Comparison of ENCODE assay signal across 17 cellular contexts in the genomic region with DNA sequence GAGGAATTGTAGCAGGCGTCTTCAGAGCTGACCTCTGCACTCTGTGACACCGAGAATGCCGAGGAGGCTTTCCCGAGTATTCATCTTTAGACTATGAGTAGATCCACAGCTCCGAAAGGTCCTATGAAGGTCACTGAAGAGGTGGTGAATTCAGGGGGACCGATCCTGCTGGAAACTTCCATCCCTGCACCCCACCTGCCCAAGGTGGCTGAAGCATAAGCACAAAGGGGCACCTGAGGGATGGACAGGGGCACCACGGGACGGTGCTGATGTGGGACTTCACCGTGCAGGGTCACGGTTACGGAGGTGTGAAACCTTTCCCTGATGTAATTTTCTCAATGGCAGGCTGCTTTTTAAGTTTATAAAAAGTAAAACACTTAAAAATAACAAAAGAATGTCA. TPM values are rescaled to one million over a fixed set of nuclear protein-coding genes. Genes with fewer than 3 reads are reported as not detected.
DNase-seq lines count a peak whose midpoint lies in the region; ATAC-seq, FAIRE-seq and TF ChIP-seq lines count a peak whose summit lies in the region.
"Had no signal": no experiment of that assay in that cellular context is flagged by ENCODE, and none has a peak within 500 bp of the region (broad histone marks: within the 10 kb centered on the region; RNA-seq: fewer than 3 reads in every experiment).

No MANE protein-coding gene starts in this region.

- no peaks in the 10 kb centered on the region for H3K79me2 ChIP-seq in OCI-LY7 (ENCODE audit: insufficient read depth, low read depth, low read length)
- H3K79me2 ChIP-seq in K562 (ENCODE audit: control insufficient read depth, insufficient read depth, low read length), result 0 out of 3 replicates have a peak, but pooled peaks cover 3% of the 10 kb centered on the region
- peaks cover 31% of the 10 kb centered on the region for H3K79me2 ChIP-seq in osteoblast (ENCODE audit: insufficient read depth, low read length)

- CTCF ChIA-PET in activated naive CD4-positive, alpha-beta T cell treated with anti-CD3 and anti-CD28 coated beads, Interleukin-2, amount 10 ng/mL, durations not matched to agents 7 days and 5 days (lab: Charles Lee), result interaction anchor here (0.8 to 7.3 kb wide), 7 partner anchors 11 to 107 kb away, joined by 3 to 46 read pairs (median 13); a partner anchor contains a TSS
- CTCF ChIA-PET in OCI-LY7 (lab: Charles Lee; ENCODE audit: unreplicated experiment), result no interaction called here
- CTCF ChIA-PET in K562 (lab: Yijun Ruan, JAX; ENCODE audit: low intra/inter-chr PET ratio), result interaction anchor here (0.5 to 3.9 kb wide), 2 partner anchors 71 to 108 kb away, joined by 3 to 30 read pairs; no protein-coding TSS in a partner anchor

- H3K4me1 ChIP-seq in OCI-LY7 (ENCODE audit: insufficient read depth, low read length, poor library complexity, severe bottlenecking), result peaks cover 15% of the 10 kb centered on the region
- peaks cover 6 to 10% of the 10 kb centered on the region in 2 experiments for H3K4me1 ChIP-seq in K562 (replicated peaks in 1 of 2; ENCODE audit: control insufficient read depth in 2 of 2, insufficient read depth in 2 of 2, low read length in 2 of 2)
- peaks cover 22% of the 10 kb centered on the region for H3K4me1 ChIP-seq in osteoblast (ENCODE audit: insufficient read depth, low read length)

- no peak overlapping the region for H3K4me3 Mint-ChIP-seq in activated naive CD4-positive, alpha-beta T cell treated with anti-CD3 and anti-CD28 coated beads, Interleukin-2, amount 10 ng/mL, durations not matched to agents 7 days and 5 days

- H3K4me3 ChIP-seq in OCI-LY7 (ENCODE audit: low read depth, low read length, poor library complexity, severe bottlenecking) (no peak overlapping the region), K562 (no peak overlapping the region), osteoblast (ENCODE audit: insufficient read depth, low read length) (no peak overlapping the region)

- H3K27ac ChIP-seq in OCI-LY7 (ENCODE audit: low read depth, low read length, poor library complexity, severe bottlenecking) (no peak overlapping the region), K562 (ENCODE audit: extremely low read depth, low read depth, low read length) (no peak overlapping the region), osteoblast (ENCODE audit: low read depth, low read length) (no peak overlapping the region)

- H4K20me1 ChIP-seq in OCI-LY7 (ENCODE audit: insufficient read depth, low read length) (no peaks in the 10 kb centered on the region), K562 (replicated peaks; ENCODE audit: control insufficient read depth, insufficient read depth, low read length) (peaks cover 13% of the 10 kb centered on the region), osteoblast (ENCODE audit: insufficient read depth, low read length) (peaks cover 43% of the 10 kb centered on the region)

- H3K9me3 ChIP-seq in OCI-LY7 (ENCODE audit: low read length) (no peaks in the 10 kb centered on the region), K562 (replicated peaks; ENCODE audit: control insufficient read depth, insufficient read depth, low read depth, low read length) (no peaks in the 10 kb centered on the region), osteoblast (ENCODE audit: low read depth, low read length) (no peaks in the 10 kb centered on the region)

- peaks cover 43% of the 10 kb centered on the region for H3K4me1 Mint-ChIP-seq in activated naive CD4-positive, alpha-beta T cell treated with anti-CD3 and anti-CD28 coated beads, Interleukin-2, amount 10 ng/mL, durations not matched to agents 7 days and 5 days

- TF ChIP-seq RAD21 in K562 (CRISPR knock-in tag; conservative IDR thresholded peaks at IDR 0.05 in 1 of 2, IDR thresholded peaks at IDR 0.05 in 1 of 2), result no peak

- H3K9me1 ChIP-seq in K562 (ENCODE audit: control insufficient read depth, insufficient read depth, low read length), result peaks cover 1% of the 10 kb centered on the region

- TF ChIP-seq EP300 in K562 (IDR thresholded peaks at IDR 0.05; ENCODE audit: low read length), result no peak

- H3K27me3 ChIP-seq in K562 (ENCODE audit: control insufficient read depth in 2 of 2, insufficient read depth in 2 of 2, low read length in 2 of 2) (no peaks in the 10 kb centered on the region), osteoblast (ENCODE audit: insufficient read depth, low read length) (no peaks in the 10 kb centered on the region)

- ATAC-seq in K562 (no peak), HG03045 (IDR thresholded peaks at IDR 0.05; ENCODE audit: unreplicated experiment) (no peak)

- peaks cover 4% of the 10 kb centered on the region for H3K27me3 Mint-ChIP-seq in activated naive CD4-positive, alpha-beta T cell treated with anti-CD3 and anti-CD28 coated beads, Interleukin-2, amount 10 ng/mL, durations not matched to agents 7 days and 5 days

- H2AFZ ChIP-seq in OCI-LY7 (ENCODE audit: low read length) (no peak overlapping the region), K562 (ENCODE audit: low read depth, low read length) (no peak overlapping the region), osteoblast (ENCODE audit: low read length) (no peak overlapping the region)

- no peaks in the 10 kb centered on the region for H3K9me3 Mint-ChIP-seq in activated naive CD4-positive, alpha-beta T cell treated with anti-CD3 and anti-CD28 coated beads, Interleukin-2, amount 10 ng/mL, durations not matched to agents 7 days and 5 days

- H3K9me2 ChIP-seq in OCI-LY7 (ENCODE audit: insufficient read depth, low read length), result no peaks in the 10 kb centered on the region

- POLR2A ChIA-PET in OCI-LY7 (lab: Charles Lee), result no interaction called here
- POLR2A ChIA-PET in K562 (lab: Yijun Ruan, JAX), result interaction anchor here (0.9 to 4.6 kb wide), 5 partner anchors 10 to 80 kb away, joined by 3 to 21 read pairs (median 4); a partner anchor contains a TSS

- H3K36me3 ChIP-seq in OCI-LY7 (ENCODE audit: insufficient read depth, low read length) (peaks cover 71% of the 10 kb centered on the region), K562 (ENCODE audit: control insufficient read depth, insufficient read depth, low read length) (peaks cover 69% of the 10 kb centered on the region), osteoblast (ENCODE audit: insufficient read depth, low read length) (peaks cover 59% of the 10 kb centered on the region)

- peaks cover 54% of the 10 kb centered on the region for H3K36me3 Mint-ChIP-seq in activated naive CD4-positive, alpha-beta T cell treated with anti-CD3 and anti-CD28 coated beads, Interleukin-2, amount 10 ng/mL, durations not matched to agents 7 days and 5 days

- peak overlapping the region; percentile 42 for H3K27ac Mint-ChIP-seq in activated naive CD4-positive, alpha-beta T cell treated with anti-CD3 and anti-CD28 coated beads, Interleukin-2, amount 10 ng/mL, durations not matched to agents 7 days and 5 days

- no peak overlapping the region for H3K4me2 ChIP-seq in OCI-LY7 (ENCODE audit: low read length)
- no peak overlapping the region for H3K4me2 ChIP-seq in K562 (ENCODE audit: insufficient read depth, low read length)
- H3K4me2 ChIP-seq in osteoblast (ENCODE audit: insufficient read depth, low read length), result no peak overlapping the region

- no peak for TF ChIP-seq POLR2A in K562 (conservative IDR thresholded peaks at IDR 0.05)

- FAIRE-seq in K562 (lab: Jason Lieb, UNC), result no peak
- FAIRE-seq: D721Med, G401.6 had no signal

- no peak for DNase-seq in activated naive CD4-positive, alpha-beta T cell treated with anti-CD3 and anti-CD28 coated beads, Interleukin-2, amount 10 ng/mL, durations not matched to agents 7 days and 5 days
- DNase-seq in activated naive CD4-positive, alpha-beta T cell treated with Interleukin-2 at 50 U/mL for 16 hours, result no peak
- DNase-seq in OCI-LY7 (ENCODE audit: low spot score), result no peak
- DNase-seq in K562 (ENCODE audit: extremely low read depth in 1 of 4, low spot score in 3 of 4), result no peak
- DNase-seq in posterior vena cava (ENCODE audit: low spot score), result peak; percentile 69
- no peak for DNase-seq in NCI-H2107 (lab: John Stamatoyannopoulos, UW)
- DNase-seq in osteoblast (ENCODE audit: insufficient read length, low spot score, missing footprints), result no peak
- DNase-seq: AML-193, DMS79 treated with DMSO at 0.1 percent for 48 hours, GOT3, Karpas-422, NCI-H1417, NCI-H1930, NCI-H510A had no signal

- 96% methylated on average over 11 of the region's 11 CpGs for WGBS in K562 (ENCODE audit: insufficient coverage, low coverage, missing lambda C conversion rate)

- TF ChIP-seq CTCF in OCI-LY7 (conservative IDR thresholded peaks at IDR 0.05; ENCODE audit: low read length) (no peak), K562 (IDR thresholded peaks at IDR 0.05 in 2 of 3, conservative IDR thresholded peaks at IDR 0.05 in 1 of 3; ENCODE audit: insufficient read depth in 2 of 3, low read depth in 1 of 3, low read length in 3 of 3) (no peak), osteoblast (IDR thresholded peaks at IDR 0.05; ENCODE audit: extremely low read depth, low read depth, low read length) (no peak)

- BruUV-seq in OCI-LY7 (replicated peaks; lab: Mats Ljungman, UMichigan), result TSS peak; percentile 26
- BruUV-seq in K562 (replicated peaks; lab: Mats Ljungman, UMichigan), result TSS peak; percentile 24

- H3K9ac ChIP-seq in K562 (ENCODE audit: insufficient read depth in 1 of 2, low read depth in 2 of 2, low read length in 2 of 2), result no peak overlapping the region

- in situ Hi-C loops in K562 (cut with MboI), result no loop called here

- intact Hi-C loops in OCI-LY7 (cut with micrococcal nuclease; ENCODE audit: unreplicated experiment) (loop anchor here (2.0 kb wide), 2 partner anchors 37 to 79 kb away; a partner anchor contains a TSS), K562 (cut with micrococcal nuclease) (loop anchor here (2.0 to 5.0 kb wide), 2 partner anchors 79 to 105 kb away; a partner anchor contains a TSS), posterior vena cava (cut with DNase I) (no loop called here)

RNA-seq across cellular contexts. Expression of a gene that starts 24.4 kb away (rescaled TPM):
- 65.1 and 69.2 TPM in 2 replicates for total RNA-seq in OCI-LY7 (2014; rRNA removed; shearing (Covaris generic))
- 70.6 and 79.0 TPM in 2 replicates for total RNA-seq in OCI-LY7 (2022)
- 117 and 149 TPM in 2 replicates for total RNA-seq in K562 (2011; cell fraction: chromatin; rRNA removed; ENCODE audit: low replicate concordance)
- total RNA-seq in K562 (2011; cell fraction: nucleolus; rRNA removed), result 70.2 and 72.0 TPM in 2 replicates
- 82.5 and 92.1 TPM in 2 replicates for total RNA-seq in K562 (2011; cell fraction: nucleoplasm; rRNA removed)
- total RNA-seq in K562 (2014; rRNA removed), result 31.2 and 36.7 TPM in 2 replicates
- 22.2 and 23.4 TPM in 2 replicates for total RNA-seq in K562 (2014; rRNA removed; fragmentation: Illumina TruSeq; extraction: Trizol)
- 26.8 and 27.1 TPM in 2 replicates for total RNA-seq in K562 (2015; rRNA removed; fragmentation: Illumina TruSeq; extraction: Trizol)
- 38.2 and 43.6 TPM in 2 replicates for total RNA-seq in K562 (2021)
- polyA plus RNA-seq in K562 (2011; rRNA removed), result 40.5 and 50.2 TPM in 2 replicates
- 31.2 and 58.5 TPM in 2 replicates for polyA plus RNA-seq in K562 (2011; cell fraction: cytosol; rRNA removed)
- 256 and 286 TPM in 2 replicates for polyA plus RNA-seq in K562 (2011; cell fraction: nucleus; rRNA removed)
- 23.7 and 36.2 TPM in 2 replicates for polyA plus RNA-seq in K562 (2012)
- 37.4 and 37.9 TPM in 2 replicates for polyA plus RNA-seq in K562 (2014; fragmentation: Illumina TruSeq; extraction: Trizol)
- 1 to 10 TPM; 4.4 to 4.8 TPM for polyA plus RNA-seq in K562 (2014; fragmentation: Nextera tagmentation; extraction: Ambion mirVana)
- polyA plus RNA-seq in K562 (2014; rRNA removed), result 44.3 and 46.8 TPM in 2 replicates
- 32.2 and 34.2 TPM in 2 replicates for polyA minus RNA-seq in K562 (2011; rRNA and poly(A)+ RNA removed)
- 13.9 and 15.7 TPM in 2 replicates for polyA minus RNA-seq in K562 (2011; cell fraction: cytosol; rRNA and poly(A)+ RNA removed)
- polyA minus RNA-seq in K562 (2011; cell fraction: nucleus; rRNA and poly(A)+ RNA removed), result 35.7 and 49.3 TPM in 2 replicates
- 10 to 100 TPM; 38.5 to 44.1 TPM for total RNA-seq in posterior vena cava
- total RNA-seq in osteoblast, result 44.8 and 46.3 TPM in 2 replicates

RNA-seq across cellular contexts. Expression of a gene that starts 36.1 kb away (rescaled TPM):
- 28.7 and 29.2 TPM in 2 replicates for total RNA-seq in OCI-LY7 (2014; rRNA removed; shearing (Covaris generic))
- total RNA-seq in OCI-LY7 (2022) (46.1 and 47.7 TPM in 2 replicates), K562 (2014; rRNA removed) (22.2 and 26.0 TPM in 2 replicates), K562 (2014; rRNA removed; fragmentation: Illumina TruSeq; extraction: Trizol) (21.8 and 23.4 TPM in 2 replicates), K562 (2015; rRNA removed; fragmentation: Illumina TruSeq; extraction: Trizol) (22.4 and 23.0 TPM in 2 replicates), K562 (2021) (29.0 and 31.6 TPM in 2 replicates), posterior vena cava (10 to 100 TPM; 14.9 to 20.0 TPM), osteoblast (34.4 and 37.1 TPM in 2 replicates)
- 26.6 and 28.0 TPM in 2 replicates for total RNA-seq in K562 (2011; cell fraction: chromatin; rRNA removed; ENCODE audit: low replicate concordance)
- total RNA-seq in K562 (2011; cell fraction: nucleolus; rRNA removed), result 15.2 and 19.5 TPM in 2 replicates
- total RNA-seq in K562 (2011; cell fraction: nucleoplasm; rRNA removed), result 23.8 and 32.1 TPM in 2 replicates
- polyA plus RNA-seq in K562 (2011; rRNA removed) (24.6 and 26.3 TPM in 2 replicates), K562 (2014; fragmentation: Illumina TruSeq; extraction: Trizol) (22.2 TPM in 2 replicates), K562 (2014; fragmentation: Nextera tagmentation; extraction: Ambion mirVana) (10 to 100 TPM in 1 of 2 experiments, 1 to 10 TPM in 1; 7.5 to 12.9 TPM), K562 (2014; rRNA removed) (24.9 and 25.7 TPM in 2 replicates)
- 20.8 and 25.4 TPM in 2 replicates for polyA plus RNA-seq in K562 (2011; cell fraction: cytosol; rRNA removed)
- 19.8 and 21.7 TPM in 2 replicates for polyA plus RNA-seq in K562 (2011; cell fraction: nucleus; rRNA removed)
- polyA plus RNA-seq in K562 (2012), result 21.3 and 23.2 TPM in 2 replicates
- polyA minus RNA-seq in K562 (2011; rRNA and poly(A)+ RNA removed), result 31.4 and 32.6 TPM in 2 replicates
- polyA minus RNA-seq in K562 (2011; cell fraction: cytosol; rRNA and poly(A)+ RNA removed), result 15.6 and 17.0 TPM in 2 replicates
- polyA minus RNA-seq in K562 (2011; cell fraction: nucleus; rRNA and poly(A)+ RNA removed), result 6.1 and 10.0 TPM in 2 replicates

RNA-seq across cellular contexts. Expression of a gene that starts 40.3 kb away (rescaled TPM):
- total RNA-seq in OCI-LY7 (2014; rRNA removed; shearing (Covaris generic)), result 9.5 and 10.0 TPM in 2 replicates
- total RNA-seq in OCI-LY7 (2022) (8.7 and 9.2 TPM in 2 replicates), K562 (2014; rRNA removed) (11.1 and 11.2 TPM in 2 replicates), K562 (2014; rRNA removed; fragmentation: Illumina TruSeq; extraction: Trizol) (7.4 and 7.9 TPM in 2 replicates), K562 (2015; rRNA removed; fragmentation: Illumina TruSeq; extraction: Trizol) (9.2 and 10.2 TPM in 2 replicates), K562 (2021) (11.1 and 12.6 TPM in 2 replicates), posterior vena cava (10 to 100 TPM in 1 of 2 donors, 1 to 10 TPM in 1; 9.6 to 10.9 TPM), osteoblast (13.0 TPM in 2 replicates)
- total RNA-seq in K562 (2011; cell fraction: chromatin; rRNA removed; ENCODE audit: low replicate concordance), result 13.1 and 14.9 TPM in 2 replicates
- 7.5 and 9.5 TPM in 2 replicates for total RNA-seq in K562 (2011; cell fraction: nucleolus; rRNA removed)
- 8.6 and 8.8 TPM in 2 replicates for total RNA-seq in K562 (2011; cell fraction: nucleoplasm; rRNA removed)
- polyA plus RNA-seq in K562 (2011; rRNA removed) (8.5 and 12.2 TPM in 2 replicates), K562 (2014; fragmentation: Illumina TruSeq; extraction: Trizol) (5.9 and 7.9 TPM in 2 replicates), K562 (2014; fragmentation: Nextera tagmentation; extraction: Ambion mirVana) (1 to 10 TPM in 1 of 2 experiments, under 1 TPM in 1; 1.00 to 1.1 TPM), K562 (2014; rRNA removed) (9.1 and 10.5 TPM in 2 replicates)
- polyA plus RNA-seq in K562 (2011; cell fraction: cytosol; rRNA removed), result 4.3 and 4.4 TPM in 2 replicates
- polyA plus RNA-seq in K562 (2011; cell fraction: nucleus; rRNA removed), result 8.0 and 8.3 TPM in 2 replicates
- 6.7 and 8.1 TPM in 2 replicates for polyA plus RNA-seq in K562 (2012)
- 6.6 and 6.8 TPM in 2 replicates for polyA minus RNA-seq in K562 (2011; rRNA and poly(A)+ RNA removed)
- 3.8 and 6.5 TPM in 2 replicates for polyA minus RNA-seq in K562 (2011; cell fraction: cytosol; rRNA and poly(A)+ RNA removed)
- 1.9 and 3.9 TPM in 2 replicates for polyA minus RNA-seq in K562 (2011; cell fraction: nucleus; rRNA and poly(A)+ RNA removed)

RNA-seq across cellular contexts. Expression of a gene that starts 50.6 kb away (rescaled TPM):
- 1.7 and 2.0 TPM in 2 replicates for total RNA-seq in OCI-LY7 (2014; rRNA removed; shearing (Covaris generic))
- total RNA-seq in OCI-LY7 (2022) (8.1 and 13.2 TPM in 2 replicates), K562 (2014; rRNA removed) (not detected in 2 replicates), K562 (2014; rRNA removed; fragmentation: Illumina TruSeq; extraction: Trizol) (not detected in 2 replicates), K562 (2015; rRNA removed; fragmentation: Illumina TruSeq; extraction: Trizol) (not detected in 2 replicates), K562 (2021) (0.27 and 0.31 TPM in 2 replicates), posterior vena cava (10 to 100 TPM in 1 of 2 donors, 1 to 10 TPM in 1; 9.9 to 16.3 TPM), osteoblast (5.6 and 6.5 TPM in 2 replicates)
- not detected in 2 replicates for total RNA-seq in K562 (2011; cell fraction: chromatin; rRNA removed; ENCODE audit: low replicate concordance)
- total RNA-seq in K562 (2011; cell fraction: nucleolus; rRNA removed), result 0.13 TPM in 1 of 2 replicates, not detected in the other
- 0.15 TPM in 1 of 2 replicates, not detected in the other for total RNA-seq in K562 (2011; cell fraction: nucleoplasm; rRNA removed)
- polyA plus RNA-seq in K562 (2011; rRNA removed) (not detected in 2 replicates), K562 (2014; fragmentation: Illumina TruSeq; extraction: Trizol) (not detected in 2 replicates), K562 (2014; fragmentation: Nextera tagmentation; extraction: Ambion mirVana) (not detected), K562 (2014; rRNA removed) (0.04 and 0.05 TPM in 2 replicates)
- polyA plus RNA-seq in K562 (2011; cell fraction: cytosol; rRNA removed), result 0.03 TPM in 1 of 2 replicates, not detected in the other
- polyA plus RNA-seq in K562 (2011; cell fraction: nucleus; rRNA removed), result 0.06 and 0.10 TPM in 2 replicates
- polyA plus RNA-seq in K562 (2012), result 0.03 TPM in 1 of 2 replicates, not detected in the other
- not detected in 2 replicates for polyA minus RNA-seq in K562 (2011; rRNA and poly(A)+ RNA removed)
- not detected in 2 replicates for polyA minus RNA-seq in K562 (2011; cell fraction: cytosol; rRNA and poly(A)+ RNA removed)
- not detected in 2 replicates for polyA minus RNA-seq in K562 (2011; cell fraction: nucleus; rRNA and poly(A)+ RNA removed)

Comparison
In these comparisons a context has a peak if more than half of its experiments do, and no peak if none do; other contexts are left out.
1. intact Hi-C loops: an anchor here in OCI-LY7 (2.0 kb wide) and K562 (2.0 to 5.0 kb wide); none called in posterior vena cava.